Comparison of ENCODE assay signal across 26 cellular contexts in genomic region chr20:19304389-19304788, GRCh38.
"Had no signal": no experiment of that assay in that cellular context is flagged by ENCODE, and none has a peak within 500 bp of the region (broad histone marks: within the 10 kb centered on the region; RNA-seq: fewer than 3 reads in every experiment).

No MANE protein-coding gene starts in this region.

- H3K27me3 Mint-ChIP-seq: activated B cell treated with CpG ODN at 0.5 μM for 24 hours; activated naive CD8-positive, alpha-beta T cell treated with anti-CD3 and anti-CD28 coated beads for 36 hours had no signal

- H3K27ac Mint-ChIP-seq: activated B cell treated with CpG ODN at 0.5 μM for 24 hours; activated CD4-positive, alpha-beta T cell treated with anti-CD3 and anti-CD28 coated beads for 36 hours; activated CD8-positive, alpha-beta T cell treated with anti-CD3 and anti-CD28 coated beads, Interleukin-2, amount 10 ng/mL, durations not matched to agents 7 days and 5 days; activated naive CD4-positive, alpha-beta T cell treated with anti-CD3 and anti-CD28 coated beads for 36 hours; activated naive CD8-positive, alpha-beta T cell treated with anti-CD3 and anti-CD28 coated beads for 36 hours; natural killer cell; stimulated activated memory B cell treated with anti-CD40 and anti-IgM and Interleukin-4, amounts not matched to agents 10 μg/mL and 1 μg/mL and 100 μg/mL, for 72 hours had no signal

- H3K9me3 Mint-ChIP-seq: activated naive CD4-positive, alpha-beta T cell treated with anti-CD3 and anti-CD28 coated beads for 36 hours; activated naive CD8-positive, alpha-beta T cell treated with anti-CD3 and anti-CD28 coated beads for 36 hours; natural killer cell had no signal

- H3K36me3 Mint-ChIP-seq: activated naive CD8-positive, alpha-beta T cell treated with anti-CD3 and anti-CD28 coated beads for 36 hours; natural killer cell; stimulated activated memory B cell treated with anti-CD40 and anti-IgM and Interleukin-4, amounts not matched to agents 10 μg/mL and 1 μg/mL and 100 μg/mL, for 72 hours had no signal

- H3K27ac ChIP-seq: adrenal gland, body of pancreas, epithelial cell of prostate, esophagus squamous epithelium, left ventricle myocardium inferior, right lobe of liver, thyroid gland, vagina had no signal

- H3K27me3 ChIP-seq: adrenal gland, body of pancreas, esophagus squamous epithelium, right lobe of liver, stomach, thyroid gland, upper lobe of left lung, vagina had no signal

- H3K4me3 Mint-ChIP-seq: activated B cell treated with CpG ODN at 0.5 μM for 24 hours; activated CD4-positive, alpha-beta T cell treated with anti-CD3 and anti-CD28 coated beads for 36 hours; activated CD8-positive, alpha-beta T cell treated with anti-CD3 and anti-CD28 coated beads, Interleukin-2, amount 10 ng/mL, durations not matched to agents 7 days and 5 days; activated naive CD4-positive, alpha-beta T cell treated with anti-CD3 and anti-CD28 coated beads for 36 hours; activated naive CD8-positive, alpha-beta T cell treated with anti-CD3 and anti-CD28 coated beads for 36 hours; natural killer cell; stimulated activated memory B cell treated with anti-CD40 and anti-IgM and Interleukin-4, amounts not matched to agents 10 μg/mL and 1 μg/mL and 100 μg/mL, for 72 hours had no signal

- H3K4me3 ChIP-seq: adrenal gland, body of pancreas, esophagus squamous epithelium, left ventricle myocardium inferior, lung, right lobe of liver, stomach, thyroid gland, upper lobe of left lung, vagina had no signal

- H3K36me3 ChIP-seq: adrenal gland, esophagus squamous epithelium, left ventricle myocardium inferior, right lobe of liver, stomach, thyroid gland, upper lobe of left lung, vagina had no signal

- ATAC-seq: activated CD4-positive, alpha-beta T cell treated with anti-CD3 and anti-CD28 coated beads for 36 hours; activated CD8-positive, alpha-beta T cell treated with anti-CD3 and anti-CD28 coated beads, Interleukin-2, amount 10 ng/mL, durations not matched to agents 7 days and 5 days; body of pancreas; right lobe of liver; stimulated activated memory B cell treated with anti-CD40 and anti-IgM and Interleukin-4, amounts not matched to agents 10 μg/mL and 1 μg/mL and 100 μg/mL, for 72 hours had no signal

- H3K4me1 ChIP-seq: adrenal gland, body of pancreas, left ventricle myocardium inferior, right lobe of liver, thyroid gland, upper lobe of left lung, vagina had no signal

- DNase-seq: activated B cell treated with CpG ODN at 0.5 μM for 24 hours; activated CD4-positive, alpha-beta T cell treated with anti-CD3 and anti-CD28 coated beads for 36 hours; activated CD8-positive, alpha-beta T cell treated with anti-CD3 and anti-CD28 coated beads, Interleukin-2, amount 10 ng/mL, durations not matched to agents 7 days and 5 days; activated effector memory CD4-positive, alpha-beta T cell treated with Interleukin-2 at 50 U/mL for 16 hours; activated naive CD4-positive, alpha-beta T cell treated with anti-CD3 and anti-CD28 coated beads for 36 hours; activated naive CD8-positive, alpha-beta T cell treated with anti-CD3 and anti-CD28 coated beads for 36 hours; adrenal gland; aorta; body of pancreas; effector CD8-positive, alpha-beta T cell; esophagus squamous epithelium; foreskin melanocyte; left ventricle myocardium inferior; mesendoderm; natural killer cell; right lobe of liver; stimulated activated CD4-positive, alpha-beta T cell treated with anti-CD3 and anti-CD28 coated beads, Interleukin-1b, Interleukin-23, amount 100 ng/mL, for 48 hours; stimulated activated CD4-positive, alpha-beta T cell treated with anti-CD3 and anti-CD28 coated beads, Interleukin-4, amount 100 ng/mL, for 4 hours; stimulated activated CD8-positive, alpha-beta memory T cell treated with anti-CD3 and anti-CD28 coated beads, Interleukin-4, amount 100 ng/mL, for 48 hours; stomach; thyroid gland had no signal

- H3K4me1 Mint-ChIP-seq: activated B cell treated with CpG ODN at 0.5 μM for 24 hours; activated CD4-positive, alpha-beta T cell treated with anti-CD3 and anti-CD28 coated beads for 36 hours; activated naive CD8-positive, alpha-beta T cell treated with anti-CD3 and anti-CD28 coated beads for 36 hours; stimulated activated memory B cell treated with anti-CD40 and anti-IgM and Interleukin-4, amounts not matched to agents 10 μg/mL and 1 μg/mL and 100 μg/mL, for 72 hours had no signal

- H3K9me3 ChIP-seq: adrenal gland, body of pancreas, esophagus squamous epithelium, right lobe of liver, thyroid gland, upper lobe of left lung, vagina had no signal
